In the genomic region with DNA sequence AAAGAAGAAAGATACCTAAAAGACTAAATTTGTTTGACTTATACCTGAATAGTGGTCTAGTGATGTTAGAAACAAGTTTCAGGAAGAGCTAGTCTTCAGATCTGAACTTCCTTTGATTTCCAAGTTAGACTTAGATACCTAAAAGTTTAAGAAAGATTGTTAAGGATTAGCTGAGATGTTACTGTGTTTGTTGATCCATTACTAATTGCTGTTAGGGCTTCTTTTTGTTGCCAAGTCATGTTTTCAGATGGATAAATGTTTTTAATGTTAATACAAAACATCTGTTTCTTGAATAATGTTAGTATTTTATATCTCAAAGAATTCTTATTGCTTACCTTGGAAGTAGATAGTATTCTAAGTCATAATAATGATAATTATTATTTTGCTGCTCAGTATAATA, we compare ENCODE assay signal across 18 cellular contexts. TPM values are rescaled to one million over a fixed set of nuclear protein-coding genes. Genes with fewer than 3 reads are reported as not detected.
DNase-seq lines count a peak whose midpoint lies in the region; ATAC-seq, FAIRE-seq and TF ChIP-seq lines count a peak whose summit lies in the region.
"Had no signal": no experiment of that assay in that cellular context is flagged by ENCODE, and none has a peak within 500 bp of the region (broad histone marks: within the 10 kb centered on the region; RNA-seq: fewer than 3 reads in every experiment).

No MANE protein-coding gene starts in this region.

- H3K4me1 Mint-ChIP-seq in CD4-positive, alpha-beta T cell (ENCODE audit: low read depth), result peaks cover 90% of the 10 kb centered on the region

- H3K36me3 Mint-ChIP-seq in CD4-positive, alpha-beta T cell (ENCODE audit: low read depth), result peaks cover 8% of the 10 kb centered on the region

- DNase-seq in CD4-positive, alpha-beta T cell, result no peak
- peak; percentile 35 for DNase-seq in adipocyte (ENCODE audit: low read depth)
- no peak for DNase-seq in kidney
- DNase-seq in DMS114 treated with DMSO at 0.1 percent for 48 hours (lab: John Stamatoyannopoulos, UW; ENCODE audit: unreplicated experiment), result no peak
- DNase-seq in A172 (ENCODE audit: low spot score), result no peak
- no peak for DNase-seq in DMS 273 treated with DMSO at 0.1 percent for 48 hours (lab: John Stamatoyannopoulos, UW)
- DNase-seq in HAP-1 (ENCODE audit: low spot score in 2 of 2), result no peak
- DNase-seq: AML-193, NCI-H1105 treated with DMSO at 0.1 percent for 48 hours, NCI-H1694, NCI-H2107, NCI-H510A, NCI-H748 treated with DMSO at 0.1 percent for 48 hours, SIG-M5 had no signal

- intact Hi-C loops in CD4-positive, alpha-beta T cell (cut with DNase I, micrococcal nuclease), result no loop called here
- intact Hi-C loops in kidney (cut with DNase I), result no loop called here

- H3K9ac ChIP-seq in HUES6 (ENCODE audit: low read length), result no peak overlapping the region
- H3K9ac ChIP-seq in adipocyte (ENCODE audit: low read length), result no peak overlapping the region
- H3K9ac ChIP-seq in kidney (ENCODE audit: low read length in 2 of 2), result no peak overlapping the region

- H3K4me3 ChIP-seq in HUES6 (ENCODE audit: low read depth, low read length) (no peak overlapping the region), adipocyte (ENCODE audit: low read length) (no peak overlapping the region), kidney (ENCODE audit: low read length in 2 of 2) (no peak overlapping the region), HAP-1 (no peak overlapping the region)

- H3K27ac Mint-ChIP-seq in CD4-positive, alpha-beta T cell, result peak overlapping the region; percentile 8
- H3K27ac Mint-ChIP-seq: T-helper 1 cell treated with Interleukin-12 subunit alpha and Interleukin-12 subunit beta and Interleukin-4 antibody, amounts not matched to agents 30 μg/mL and 1 μg/mL, for 36 hours had no signal

- peaks cover 43% of the 10 kb centered on the region for H3K4me1 ChIP-seq in HUES6 (ENCODE audit: control insufficient read depth, insufficient read depth, low read length)
- peaks cover 40% of the 10 kb centered on the region for H3K4me1 ChIP-seq in adipocyte (ENCODE audit: control insufficient read depth, insufficient read depth, low read length)
- peaks cover 18 to 20% of the 10 kb centered on the region in 2 donors for H3K4me1 ChIP-seq in kidney (ENCODE audit: control insufficient read depth in 1 of 2, insufficient read depth in 1 of 2, low read depth in 1 of 2, low read length in 2 of 2)
- no peaks in the 10 kb centered on the region for H3K4me1 ChIP-seq in HAP-1

- H3K27ac ChIP-seq in CD4-positive, alpha-beta T cell (ENCODE audit: low read depth, low read length), result no peak overlapping the region
- H3K27ac ChIP-seq in HUES6 (ENCODE audit: low read depth, low read length) (0 out of 2 replicates have a peak overlapping the region, but pooled peaks have one; percentile 28), kidney (ENCODE audit: low read depth in 2 of 2, low read length in 2 of 2) (no peak overlapping the region)
- H3K27ac ChIP-seq: RWPE1 had no signal

- peak; percentile 17 for FAIRE-seq in kidney (lab: Jason Lieb, UNC)

- no peaks in the 10 kb centered on the region for H3K27me3 ChIP-seq in CD4-positive, alpha-beta T cell (ENCODE audit: control insufficient read depth, insufficient read depth, low read length)
- H3K27me3 ChIP-seq in HUES6 (ENCODE audit: control insufficient read depth, insufficient read depth, low read length) (no peaks in the 10 kb centered on the region), adipocyte (replicated peaks; ENCODE audit: control insufficient read depth, insufficient read depth, low read length) (no peaks in the 10 kb centered on the region), HAP-1 (ENCODE audit: low read depth) (no peaks in the 10 kb centered on the region)

- POLR2A ChIA-PET in CD4-positive, alpha-beta T cell (lab: Charles Lee), result interaction anchor here (1.4 to 2.8 kb wide), 4 partner anchors 11 to 59 kb away, joined by 3 to 26 read pairs (median 6); a partner anchor contains a TSS

- H3K36me3 ChIP-seq in HUES6 (ENCODE audit: control insufficient read depth, insufficient read depth, low read length) (no peaks in the 10 kb centered on the region), adipocyte (ENCODE audit: control insufficient read depth, insufficient read depth, low read length, severe bottlenecking) (no peaks in the 10 kb centered on the region), kidney (ENCODE audit: control insufficient read depth in 1 of 2, insufficient read depth in 2 of 2, low read length in 2 of 2) (no peaks in the 10 kb centered on the region), HAP-1 (replicated peaks) (no peaks in the 10 kb centered on the region)

- H3K9me3 Mint-ChIP-seq in CD4-positive, alpha-beta T cell, result no peaks in the 10 kb centered on the region
- H3K9me3 Mint-ChIP-seq: CD14-positive monocyte; T-helper 1 cell treated with Interleukin-12 subunit alpha and Interleukin-12 subunit beta and Interleukin-4 antibody, amounts not matched to agents 30 μg/mL and 1 μg/mL, for 36 hours had no signal

- no peak for TF ChIP-seq CTCF in CD4-positive, alpha-beta T cell (IDR thresholded peaks at IDR 0.05)
- no peak for TF ChIP-seq CTCF in kidney (IDR thresholded peaks at IDR 0.05; ENCODE audit: borderline replicate concordance, extremely low read depth, insufficient read depth)

- CTCF ChIA-PET in CD4-positive, alpha-beta T cell (lab: Charles Lee), result interaction anchor here (1.2 to 1.4 kb wide), 3 partner anchors 55 to 447 kb away, joined by 3 to 4 read pairs (median 3); a partner anchor contains a TSS

- no peaks in the 10 kb centered on the region for H3K27me3 Mint-ChIP-seq in CD4-positive, alpha-beta T cell

- H3K9me3 ChIP-seq in CD4-positive, alpha-beta T cell (ENCODE audit: control insufficient read depth, low read length), result no peaks in the 10 kb centered on the region
- H3K9me3 ChIP-seq in HUES6 (ENCODE audit: control insufficient read depth, insufficient read depth, low read depth, low read length) (no peaks in the 10 kb centered on the region), adipocyte (ENCODE audit: control insufficient read depth, low read length) (no peaks in the 10 kb centered on the region), kidney (ENCODE audit: control insufficient read depth in 1 of 2, low read length in 2 of 2) (no peaks in the 10 kb centered on the region), HAP-1 (no peaks in the 10 kb centered on the region)

- H3K4me3 Mint-ChIP-seq in CD4-positive, alpha-beta T cell, result peak overlapping the region; percentile 54
- H3K4me3 Mint-ChIP-seq: CD14-positive monocyte; T-helper 1 cell treated with Interleukin-12 subunit alpha and Interleukin-12 subunit beta and Interleukin-4 antibody, amounts not matched to agents 30 μg/mL and 1 μg/mL, for 36 hours had no signal

- no peak for ATAC-seq in CD4-positive, alpha-beta T cell (ENCODE audit: poor library complexity)

- in situ Hi-C loops in HAP-1 (cut with MboI; ENCODE audit: low sequenced_read_pairs), result no loop called here

RNA-seq across cellular contexts. Expression of a gene that starts 11.6 kb away (rescaled TPM):
- 1 to 10 TPM; 5.1 to 5.4 TPM for total RNA-seq in CD4-positive, alpha-beta T cell
- 8.0 TPM for total RNA-seq in kidney
- 4.2 TPM for polyA plus RNA-seq in kidney (ENCODE audit: insufficient read depth, low read depth, low replicate concordance)
- total RNA-seq in A172 (2014; rRNA removed; shearing (Covaris generic)), result 13.8 and 14.8 TPM in 2 replicates

RNA-seq across cellular contexts. Expression of a gene that starts 20.3 kb away (rescaled TPM):
- under 1 TPM; 0.53 to 0.85 TPM for total RNA-seq in CD4-positive, alpha-beta T cell
- not detected for total RNA-seq in kidney
- polyA plus RNA-seq in kidney (ENCODE audit: insufficient read depth, low read depth, low replicate concordance), result not detected
- not detected in 2 replicates for total RNA-seq in A172 (2014; rRNA removed; shearing (Covaris generic))

RNA-seq across cellular contexts. Expression of a gene that starts 50.5 kb away (rescaled TPM):
- total RNA-seq in CD4-positive, alpha-beta T cell, result 10 to 100 TPM; 16.9 TPM
- total RNA-seq in kidney, result 8.5 TPM
- polyA plus RNA-seq in kidney (ENCODE audit: insufficient read depth, low read depth, low replicate concordance), result 5.1 TPM
- total RNA-seq in A172 (2014; rRNA removed; shearing (Covaris generic)), result 0.10 TPM in 1 of 2 replicates, not detected in the other

RNA-seq across cellular contexts. Expression of a gene that starts 59.4 kb away (rescaled TPM):
- not detected for total RNA-seq in CD4-positive, alpha-beta T cell
- not detected for total RNA-seq in kidney
- not detected for polyA plus RNA-seq in kidney (ENCODE audit: insufficient read depth, low read depth, low replicate concordance)
- total RNA-seq in A172 (2014; rRNA removed; shearing (Covaris generic)), result 0.41 TPM in 1 of 2 replicates, not detected in the other
- polyA plus RNA-seq: CD14-positive monocyte had no signal

RNA-seq across cellular contexts. Expression of a gene that starts 59.6 kb away (rescaled TPM):
- total RNA-seq in CD4-positive, alpha-beta T cell, result 100 to 1,000 TPM; 170 to 191 TPM
- total RNA-seq in kidney, result 55.3 TPM
- 21.1 TPM for polyA plus RNA-seq in kidney (ENCODE audit: insufficient read depth, low read depth, low replicate concordance)
- total RNA-seq in A172 (2014; rRNA removed; shearing (Covaris generic)), result 47.5 and 75.8 TPM in 2 replicates
